ENCODE assay signal across 8 cellular contexts in genomic region chr6:32086661-32087573, GRCh38. TPM values are rescaled to one million over a fixed set of nuclear protein-coding genes. Genes with fewer than 3 reads are reported as not detected.
DNase-seq lines count a peak whose midpoint lies in the region; ATAC-seq and TF ChIP-seq lines count a peak whose summit lies in the region.

No MANE protein-coding gene starts in this region.

- TF ChIP-seq CTCF in AG04449 (IDR thresholded peaks at IDR 0.05; ENCODE audit: insufficient read depth, low read length, missing control alignments) (peak; percentile 1), GM23338 (conservative IDR thresholded peaks at IDR 0.05; ENCODE audit: low read depth in 2 of 2) (peak in 1 of 2 experiments; percentile 36; a peak in 2 of 4 replicates), stomach (IDR thresholded peaks at IDR 0.05) (no peak)
- TF ChIP-seq CTCF in activated CD8-positive, alpha-beta T cell treated with anti-CD3 and anti-CD28 coated beads for 36 hours (IDR thresholded peaks at IDR 0.05), result no peak

- H4K20me1 ChIP-seq in GM23338 (replicated peaks; ENCODE audit: insufficient read depth) (no peaks in the 10 kb centered on the region), Karpas-422 (ENCODE audit: insufficient read depth, low read depth, low read length) (no peaks in the 10 kb centered on the region)

- H3K4me2 ChIP-seq in GM23338, result peak overlapping the region; percentile 72
- no peak overlapping the region for H3K4me2 ChIP-seq in Karpas-422 (ENCODE audit: low read depth, low read length, poor library complexity, severe bottlenecking)

- H3K9me3 Mint-ChIP-seq in GM23338, result no peaks in the 10 kb centered on the region; the same call in 2 of the 3 replicates
- no peaks in the 10 kb centered on the region for H3K9me3 Mint-ChIP-seq in activated CD8-positive, alpha-beta T cell treated with anti-CD3 and anti-CD28 coated beads for 36 hours

- H3K9me3 ChIP-seq in stomach, result no peaks in the 10 kb centered on the region
- no peaks in the 10 kb centered on the region for H3K9me3 ChIP-seq in Karpas-422 (ENCODE audit: low read length)

- H3K27ac ChIP-seq in GM23338 (ENCODE audit: low read depth), result no peak overlapping the region
- H3K27ac ChIP-seq in stomach, result peak overlapping the region; percentile 58 to 86 (median 82)
- no peak overlapping the region for H3K27ac ChIP-seq in Karpas-422 (ENCODE audit: low read length)

- peaks cover 16% of the 10 kb centered on the region for H3K4me1 Mint-ChIP-seq in GM23338
- peaks cover 11% of the 10 kb centered on the region for H3K4me1 Mint-ChIP-seq in activated CD8-positive, alpha-beta T cell treated with anti-CD3 and anti-CD28 coated beads for 36 hours (ENCODE audit: low read depth)

- POLR2A ChIA-PET in AG04449 (lab: Yijun Ruan, JAX), result no interaction called here
- POLR2A ChIA-PET in activated CD8-positive, alpha-beta T cell treated with anti-CD3 and anti-CD28 coated beads for 36 hours (lab: Charles Lee), result interaction anchor here (1.2 kb wide), 1 partner anchor 41 kb away, joined by 4 read pairs; the partner anchor contains the start of gene ATF6B

- TF ChIP-seq POLR2A in stomach (IDR thresholded peaks at IDR 0.05), result no peak

- WGBS in stomach, 5 donors, result 18 to 29% (median 23%) methylated on average over 29 to 45 of the region's 45 CpGs

- H3K36me3 Mint-ChIP-seq in GM23338 (ENCODE audit: low read depth), result no peaks in the 10 kb centered on the region; the same call in 2 of the 3 replicates
- H3K36me3 Mint-ChIP-seq in activated CD8-positive, alpha-beta T cell treated with anti-CD3 and anti-CD28 coated beads for 36 hours (ENCODE audit: low read depth), result no peaks in the 10 kb centered on the region

- no peak for TF ChIP-seq EP300 in stomach (IDR thresholded peaks at IDR 0.05)

- H3K79me2 ChIP-seq in GM23338 (replicated peaks; ENCODE audit: insufficient read depth) (no peaks in the 10 kb centered on the region), Karpas-422 (ENCODE audit: low read length) (no peaks in the 10 kb centered on the region)

- peaks cover 3% of the 10 kb centered on the region; the same call in 1 of the 2 replicates for H3K4me1 ChIP-seq in GM23338 (ENCODE audit: insufficient read depth)
- H3K4me1 ChIP-seq in stomach, result peaks cover 22 to 36% (median 29%) of the 10 kb centered on the region in 4 donors
- H3K4me1 ChIP-seq in Karpas-422 (ENCODE audit: low read length), result peaks cover 9% of the 10 kb centered on the region

- CTCF ChIA-PET in AG04449 (lab: Yijun Ruan, JAX), result interaction anchor here (0.8 to 5.7 kb wide), 6 partner anchors 10 to 39 kb away, joined by 3 to 32 read pairs (median 6); no protein-coding TSS in a partner anchor
- CTCF ChIA-PET in activated CD8-positive, alpha-beta T cell treated with anti-CD3 and anti-CD28 coated beads for 36 hours (lab: Charles Lee), result interaction anchor here (1.1 to 1.5 kb wide), 2 partner anchors 15 to 158 kb away, joined by 3 read pairs; no protein-coding TSS in a partner anchor

- H3F3A ChIP-seq in GM23338 (replicated peaks; ENCODE audit: low read depth), result no peaks in the 10 kb centered on the region

- peak overlapping the region; percentile 36; the same call in 2 of the 3 replicates for H3K4me3 Mint-ChIP-seq in GM23338
- H3K4me3 Mint-ChIP-seq in activated CD8-positive, alpha-beta T cell treated with anti-CD3 and anti-CD28 coated beads for 36 hours, result peak overlapping the region; percentile 13

- H3K4me3 ChIP-seq in AG04449 (ENCODE audit: low read depth, low read length) (no peak overlapping the region), GM23338 (peak overlapping the region; percentile 48; the same call in 1 of the 2 replicates), stomach (peak overlapping the region; percentile 26 to 38 (median 34)), Karpas-422 (ENCODE audit: low read length) (no peak overlapping the region)

- no peak overlapping the region for H3K27ac Mint-ChIP-seq in GM23338
- no peak overlapping the region for H3K27ac Mint-ChIP-seq in activated CD8-positive, alpha-beta T cell treated with anti-CD3 and anti-CD28 coated beads for 36 hours

- DNase-seq in AG04449 (ENCODE audit: low read depth, low spot score), result no peak
- DNase-seq in GM23338 (ENCODE audit: low spot score), result peak; percentile 82
- DNase-seq in activated CD8-positive, alpha-beta T cell treated with anti-CD3 and anti-CD28 coated beads for 36 hours, result peak; percentile 65
- peak; percentile 56 for DNase-seq in left ventricle myocardium superior
- peak; percentile 32 for DNase-seq in stomach
- no peak for DNase-seq in Karpas-422

- H3K9me2 ChIP-seq in GM23338 (ENCODE audit: insufficient read depth) (no peaks in the 10 kb centered on the region), Karpas-422 (replicated peaks; ENCODE audit: insufficient read depth, low read length) (no peaks in the 10 kb centered on the region)

- peaks cover 11% of the 10 kb centered on the region for H3K27me3 ChIP-seq in GM23338 (ENCODE audit: insufficient read depth)
- H3K27me3 ChIP-seq in stomach, result peaks cover 0 to 36% (median 0%) of the 10 kb centered on the region in 3 donors
- no peaks in the 10 kb centered on the region for H3K27me3 ChIP-seq in Karpas-422 (ENCODE audit: low read length)

- H3K9ac ChIP-seq in Karpas-422 (ENCODE audit: low read length), result no peak overlapping the region

- intact Hi-C loops in activated CD8-positive, alpha-beta T cell treated with anti-CD3 and anti-CD28 coated beads for 36 hours (cut with micrococcal nuclease), result no loop called here
- intact Hi-C loops in left ventricle myocardium superior (cut with micrococcal nuclease) (no loop called here), stomach (cut with DNase I; ENCODE audit: low total_unique reads) (no loop called here)

- H2AFZ ChIP-seq in GM23338 (peak overlapping the region; percentile 83; the same call in 1 of the 2 replicates), Karpas-422 (ENCODE audit: low read length) (no peak overlapping the region)

- H3K27me3 Mint-ChIP-seq in GM23338 (ENCODE audit: insufficient read depth, low read depth, poor library complexity), result peaks cover 24% of the 10 kb centered on the region
- peaks cover 32% of the 10 kb centered on the region for H3K27me3 Mint-ChIP-seq in activated CD8-positive, alpha-beta T cell treated with anti-CD3 and anti-CD28 coated beads for 36 hours

- H3K36me3 ChIP-seq in GM23338 (ENCODE audit: insufficient read depth), result no peaks in the 10 kb centered on the region
- peaks cover 0 to 20% (median 8%) of the 10 kb centered on the region in 4 donors for H3K36me3 ChIP-seq in stomach
- H3K36me3 ChIP-seq in Karpas-422 (ENCODE audit: insufficient read depth, low read length), result no peaks in the 10 kb centered on the region

- ATAC-seq in GM23338 (peak; percentile 58), left ventricle myocardium superior (no peak), HG03039 (IDR thresholded peaks at IDR 0.05; ENCODE audit: unreplicated experiment) (no peak), GM19324 (IDR thresholded peaks at IDR 0.05; ENCODE audit: low FRiP score, unreplicated experiment) (no peak)
- peak; percentile 46 for ATAC-seq in activated CD8-positive, alpha-beta T cell treated with anti-CD3 and anti-CD28 coated beads for 36 hours

TF ChIP-seq in GM23338, 12 proteins besides CTCF, POLR2A, EP300 and RAD21:
- no peak for TF ChIP-seq ZNF114 (CRISPR knock-in tag; IDR thresholded peaks at IDR 0.05)
- TF ChIP-seq CREB1 (CRISPR knock-in tag; IDR thresholded peaks at IDR 0.05; ENCODE audit: low read depth), result no peak
- no peak for TF ChIP-seq ETS1 (IDR thresholded peaks at IDR 0.05)
TF ChIP-seq in GM23338: peak in this region for 0.

RNA-seq across cellular contexts. Expression of gene TNXB, which starts 22.2 kb away (rescaled TPM):
- total RNA-seq in GM23338 (2014; rRNA removed; shearing (Covaris generic)), result 3.4 and 6.0 TPM in 2 replicates
- polyA plus RNA-seq in GM23338 (2016; fragmentation: Nextera tagmentation; extraction: Ambion mirVana) (1.1 and 2.0 TPM in 2 replicates), stomach (10 to 100 TPM; 15.1 to 17.7 (median 15.7) TPM)
- 1 to 10 TPM; 1.8 to 3.7 TPM for total RNA-seq in activated CD8-positive, alpha-beta T cell treated with anti-CD3 and anti-CD28 coated beads for 36 hours
- total RNA-seq in left ventricle myocardium superior (64.1 TPM), stomach (100 to 1,000 TPM in 1 of 5 donors, 10 to 100 TPM in 4; 43.8 to 408 (median 71.0) TPM)
- 0.22 and 2.1 TPM in 2 replicates for total RNA-seq in Karpas-422 (2014; rRNA removed; shearing (Covaris generic); ENCODE audit: low replicate concordance)

RNA-seq across cellular contexts. Expression of gene ATF6B, which starts 41.1 kb away (rescaled TPM):
- 21.7 and 24.9 TPM in 2 replicates for total RNA-seq in GM23338 (2014; rRNA removed; shearing (Covaris generic))
- 25.9 and 26.1 TPM in 2 replicates for polyA plus RNA-seq in GM23338 (2016; fragmentation: Nextera tagmentation; extraction: Ambion mirVana)
- total RNA-seq in activated CD8-positive, alpha-beta T cell treated with anti-CD3 and anti-CD28 coated beads for 36 hours, result 10 to 100 TPM; 54.1 to 55.2 TPM
- total RNA-seq in left ventricle myocardium superior, result 26.8 TPM
- 100 to 1,000 TPM in 2 of 5 donors, 10 to 100 TPM in 3; 22.8 to 718 (median 73.3) TPM for total RNA-seq in stomach
- polyA plus RNA-seq in stomach, result 10 to 100 TPM; 20.9 to 48.1 (median 24.4) TPM
- total RNA-seq in Karpas-422 (2014; rRNA removed; shearing (Covaris generic); ENCODE audit: low replicate concordance), result 51.3 and 62.5 TPM in 2 replicates

RNA-seq across cellular contexts. Expression of gene FKBPL, which starts 43.2 kb away (rescaled TPM):
- 6.4 and 7.5 TPM in 2 replicates for total RNA-seq in GM23338 (2014; rRNA removed; shearing (Covaris generic))
- 7.6 and 9.6 TPM in 2 replicates for polyA plus RNA-seq in GM23338 (2016; fragmentation: Nextera tagmentation; extraction: Ambion mirVana)
- 1 to 10 TPM; 5.3 to 5.8 TPM for total RNA-seq in activated CD8-positive, alpha-beta T cell treated with anti-CD3 and anti-CD28 coated beads for 36 hours
- 2.6 TPM for total RNA-seq in left ventricle myocardium superior
- 1 to 10 TPM in 2 of 5 donors, under 1 TPM in 1, not detected in 2; 0.45 to 3.3 (median 3.2) TPM for total RNA-seq in stomach
- 1 to 10 TPM; 2.7 to 9.6 (median 8.5) TPM for polyA plus RNA-seq in stomach
- 7.0 and 12.4 TPM in 2 replicates for total RNA-seq in Karpas-422 (2014; rRNA removed; shearing (Covaris generic); ENCODE audit: low replicate concordance)

RNA-seq across cellular contexts. Expression of gene CYP21A2, which starts 48.7 kb away (rescaled TPM):
- not detected in 2 replicates for total RNA-seq in GM23338 (2014; rRNA removed; shearing (Covaris generic))
- polyA plus RNA-seq in GM23338 (2016; fragmentation: Nextera tagmentation; extraction: Ambion mirVana) (0.10 TPM in 1 of 2 replicates, not detected in the other), stomach (10 to 100 TPM in 1 of 3 donors, 1 to 10 TPM in 2; 1.3 to 23.8 (median 1.4) TPM)
- total RNA-seq in activated CD8-positive, alpha-beta T cell treated with anti-CD3 and anti-CD28 coated beads for 36 hours, result under 1 TPM; 0.16 to 0.27 TPM
- total RNA-seq in left ventricle myocardium superior (0.52 TPM), stomach (not detected)
- total RNA-seq in Karpas-422 (2014; rRNA removed; shearing (Covaris generic); ENCODE audit: low replicate concordance), result not detected in 2 replicates

Comparison
In these comparisons a context has a peak if more than half of its experiments do, and no peak if none do; other contexts are left out.
1. DNase-seq: peak in GM23338 (single experiment), activated CD8-positive, alpha-beta T cell treated with anti-CD3 and anti-CD28 coated beads for 36 hours (single experiment), left ventricle myocardium superior (single experiment) and stomach (single experiment); none in AG04449 (single experiment) and Karpas-422 (single experiment).
2. H3K4me3 ChIP-seq: peak in GM23338 (single experiment) and stomach (4 of 4); none in AG04449 (single experiment) and Karpas-422 (single experiment).
3. ATAC-seq: peak in GM23338 (single experiment) and activated CD8-positive, alpha-beta T cell treated with anti-CD3 and anti-CD28 coated beads for 36 hours (single experiment); none in left ventricle myocardium superior (single experiment), HG03039 (single experiment) and GM19324 (single experiment).
4. H3K27ac ChIP-seq: peak in stomach (5 of 5); none in GM23338 (single experiment) and Karpas-422 (single experiment).